20 cellular contexts compared by ENCODE assay signal in the genomic region with DNA sequence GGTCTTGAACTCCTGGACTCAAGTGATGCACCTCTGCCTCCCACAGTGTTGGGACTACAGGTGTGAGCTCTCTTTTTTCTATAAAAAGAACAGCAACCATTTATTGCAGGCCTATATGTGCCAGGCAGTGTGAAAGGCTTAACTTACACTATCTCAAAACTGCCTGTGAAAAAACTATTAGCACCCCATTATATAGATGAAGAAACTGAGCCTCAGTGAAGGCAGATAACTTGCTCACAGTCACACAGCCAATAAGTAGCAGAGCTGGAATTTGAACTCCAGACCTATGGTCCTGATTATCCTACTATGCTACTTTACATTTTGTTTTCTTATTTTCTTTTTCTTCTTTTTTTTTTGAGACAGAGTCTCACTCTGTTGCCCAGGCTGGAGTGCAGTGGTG. TPM values are rescaled to one million over a fixed set of nuclear protein-coding genes. Genes with fewer than 3 reads are reported as not detected.
A peak's percentile ranks its signal among the peaks of the same experiment; 100 is the strongest.
DNase-seq lines count a peak whose midpoint lies in the region; ATAC-seq and TF ChIP-seq lines count a peak whose summit lies in the region.
"Had no signal": no experiment of that assay in that cellular context is flagged by ENCODE, and none has a peak within 500 bp of the region (broad histone marks: within the 10 kb centered on the region; RNA-seq: fewer than 3 reads in every experiment).

No MANE protein-coding gene starts in this region.

- TF ChIP-seq CTCF in HCT116 (IDR thresholded peaks at IDR 0.05 in 2 of 3, conservative IDR thresholded peaks at IDR 0.05 in 1 of 3; ENCODE audit: borderline replicate concordance in 1 of 3, insufficient read depth in 1 of 3, low read depth in 2 of 3, low read length in 2 of 3) (no peak), PC-3 (conservative IDR thresholded peaks at IDR 0.05; ENCODE audit: low read depth, low read length) (no peak)

- no peak overlapping the region for H3K9ac ChIP-seq in HCT116 (ENCODE audit: low read length)
- H3K9ac ChIP-seq in PC-3 (ENCODE audit: low read length), result no peak overlapping the region
- H3K9ac ChIP-seq: BLaER1 treated with 17β-estradiol and CSF1 and Interleukin-3, amounts not matched to agents 10 nM and 100 nM had no signal

- H3K27me3 Mint-ChIP-seq in T-helper 17 cell, result no peaks in the 10 kb centered on the region
- H3K27me3 Mint-ChIP-seq: CD4-positive, alpha-beta T cell; CD8-positive, alpha-beta memory T cell had no signal

- peaks cover 3% of the 10 kb centered on the region for H3K36me3 Mint-ChIP-seq in T-helper 17 cell (ENCODE audit: low read depth)

- BruUV-seq in HCT116 (replicated peaks; lab: Mats Ljungman, UMichigan) (TSS peak; percentile 30), PC-3 (replicated peaks; lab: Mats Ljungman, UMichigan) (TSS peak; percentile 23)

- ATAC-seq in HCT116 (no peak), PC-3 (no peak), T-helper 17 cell (no peak)
- ATAC-seq: A549 had no signal

- no peak overlapping the region for H3K4me3 ChIP-seq in HCT116 (replicated peaks in 1 of 2; ENCODE audit: low read depth in 1 of 2, low read length in 2 of 2)
- H3K4me3 ChIP-seq in PC-3 (ENCODE audit: low read length), result no peak overlapping the region
- H3K4me3 ChIP-seq: A549; BLaER1 treated with 17β-estradiol and CSF1 and Interleukin-3, amounts not matched to agents 10 nM and 100 nM; HAP-1 had no signal

- RAD21 ChIA-PET in HCT116 (lab: Charles Lee; ENCODE audit: low non-redundant PET in 1 of 2, low total read pairs in 2 of 2, uncharacterized antibody in 2 of 2, unreplicated experiment in 2 of 2), result no interaction called here

- DNase-seq in HCT116 (ENCODE audit: low read depth, low spot score) (no peak), PC-3 (no peak), T-helper 17 cell (no peak), NCI-H2227 (lab: John Stamatoyannopoulos, UW; ENCODE audit: unreplicated experiment) (no peak), ureter (ENCODE audit: low spot score) (no peak)
- no peak for DNase-seq in activated CD4-positive, CD25-positive, alpha-beta regulatory T cell (lab: John Stamatoyannopoulos, UW)
- DNase-seq: 8988T; ACHN; AML-193; BE2C; CD4-positive, alpha-beta T cell; CD8-positive, alpha-beta memory T cell; DMS 273 treated with DMSO at 0.1 percent for 48 hours; DMS79; GF-D8; GOT3 had no signal

- H3K27ac ChIP-seq in HCT116 (ENCODE audit: low read depth, low read length), result no peak overlapping the region
- H3K27ac ChIP-seq in PC-3 (ENCODE audit: low read length), result no peak overlapping the region
- H3K27ac ChIP-seq: A549; BLaER1 treated with 17β-estradiol and CSF1 and Interleukin-3, amounts not matched to agents 10 nM and 100 nM had no signal

- H3K27me3 ChIP-seq in HCT116 (ENCODE audit: insufficient read depth, low read length) (no peaks in the 10 kb centered on the region), PC-3 (ENCODE audit: low read length) (no peaks in the 10 kb centered on the region)
- H3K27me3 ChIP-seq: BE2C; BLaER1 treated with 17β-estradiol and CSF1 and Interleukin-3, amounts not matched to agents 10 nM and 100 nM had no signal

- peaks cover 0 to 6% of the 10 kb centered on the region in 2 experiments; a peak in 1 of 4 replicates for H3K4me1 ChIP-seq in HCT116 (ENCODE audit: control insufficient read depth in 1 of 2, insufficient read depth in 2 of 2, low read length in 2 of 2)
- H3K4me1 ChIP-seq in PC-3 (ENCODE audit: insufficient read depth, low read length), result no peaks in the 10 kb centered on the region
- H3K4me1 ChIP-seq: A549, BE2C, HAP-1 had no signal

- CTCF ChIA-PET in HCT116 (lab: Charles Lee), result interaction anchor here (1.5 kb wide), 1 partner anchor 17 kb away, joined by 6 read pairs; no protein-coding TSS in a partner anchor
- CTCF ChIA-PET in PC-3 (lab: Charles Lee), result no interaction called here

- no peak overlapping the region for H3K4me3 Mint-ChIP-seq in T-helper 17 cell
- H3K4me3 Mint-ChIP-seq: CD14-positive monocyte; CD4-positive, alpha-beta T cell; CD8-positive, alpha-beta memory T cell had no signal

- no peaks in the 10 kb centered on the region for H3K9me2 ChIP-seq in HCT116 (ENCODE audit: insufficient read depth)
- H3K9me2 ChIP-seq in PC-3 (replicated peaks; ENCODE audit: low read length), result no peaks in the 10 kb centered on the region

- TF ChIP-seq POLR2A in HCT116 (IDR thresholded peaks at IDR 0.05; ENCODE audit: borderline replicate concordance, extremely low read depth, insufficient read depth, insufficient read length), result no peak

- TF ChIP-seq RAD21 in HCT116 (IDR thresholded peaks at IDR 0.05; ENCODE audit: low read depth), result no peak

- no peaks in the 10 kb centered on the region for H4K20me1 ChIP-seq in HCT116 (ENCODE audit: insufficient read depth)
- no peaks in the 10 kb centered on the region for H4K20me1 ChIP-seq in PC-3 (ENCODE audit: low read length)

- peak overlapping the region; percentile 60 for H3K27ac Mint-ChIP-seq in T-helper 17 cell
- H3K27ac Mint-ChIP-seq: CD4-positive, alpha-beta T cell had no signal

- H3F3A ChIP-seq in PC-3 (ENCODE audit: low read length, unreplicated experiment), result no peaks in the 10 kb centered on the region

- H3K9me3 ChIP-seq in HCT116 (ENCODE audit: control insufficient read depth in 1 of 2, insufficient read depth in 1 of 2, low read depth in 1 of 2, low read length in 2 of 2) (no peaks in the 10 kb centered on the region), PC-3 (ENCODE audit: low read length) (no peaks in the 10 kb centered on the region), T-helper 17 cell (ENCODE audit: control insufficient read depth, low read length, poor library complexity, severe bottlenecking) (no peaks in the 10 kb centered on the region)
- H3K9me3 ChIP-seq: A549; BE2C; BLaER1 treated with 17β-estradiol and CSF1 and Interleukin-3, amounts not matched to agents 10 nM and 100 nM; HAP-1 had no signal

- POLR2A ChIA-PET in HCT116 (lab: Charles Lee), result no interaction called here
- POLR2A ChIA-PET in PC-3 (lab: Charles Lee; ENCODE audit: unreplicated experiment), result no interaction called here

- H3K4me1 Mint-ChIP-seq in T-helper 17 cell, result peaks cover 18% of the 10 kb centered on the region

- H3K4me2 ChIP-seq in HCT116 (ENCODE audit: low read length) (no peak overlapping the region), PC-3 (ENCODE audit: low read length) (no peak overlapping the region)
- H3K4me2 ChIP-seq: A549; BLaER1 treated with 17β-estradiol and CSF1 and Interleukin-3, amounts not matched to agents 10 nM and 100 nM had no signal

- H3K79me2 ChIP-seq in HCT116 (ENCODE audit: insufficient read depth, low read length), result peaks cover 47% of the 10 kb centered on the region
- H3K79me2 ChIP-seq in PC-3 (ENCODE audit: low read length), result 0 out of 2 replicates have a peak, but pooled peaks cover 6% of the 10 kb centered on the region

- intact Hi-C loops in HCT116 (cut with micrococcal nuclease), result no loop called here
- intact Hi-C loops in PC-3 (cut with micrococcal nuclease), result no loop called here

- peaks cover 21 to 22% of the 10 kb centered on the region in 2 experiments for H3K36me3 ChIP-seq in HCT116 (ENCODE audit: control insufficient read depth in 1 of 2, insufficient read depth in 2 of 2, low read length in 2 of 2)
- peaks cover 10% of the 10 kb centered on the region; the same call in 1 of the 2 replicates for H3K36me3 ChIP-seq in PC-3 (ENCODE audit: low read depth, low read length)

- no peak overlapping the region for H2AFZ ChIP-seq in HCT116 (ENCODE audit: low read depth, low read length, poor library complexity, severe bottlenecking)
- H2AFZ ChIP-seq in PC-3 (ENCODE audit: low read length), result no peak overlapping the region

TF ChIP-seq in HCT116, 20 proteins besides CTCF, POLR2A, EP300 and RAD21 (continues in another document):
- TF ChIP-seq, protein P1, sequence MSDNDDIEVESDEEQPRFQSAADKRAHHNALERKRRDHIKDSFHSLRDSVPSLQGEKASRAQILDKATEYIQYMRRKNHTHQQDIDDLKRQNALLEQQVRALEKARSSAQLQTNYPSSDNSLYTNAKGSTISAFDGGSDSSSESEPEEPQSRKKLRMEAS (IDR thresholded peaks at IDR 0.05), result no peak
- no peak for TF ChIP-seq CEBPB (IDR thresholded peaks at IDR 0.05; ENCODE audit: low read depth)
- TF ChIP-seq POLR2AphosphoS5 (IDR thresholded peaks at IDR 0.05; ENCODE audit: low read depth, low read length), result no peak
- TF ChIP-seq, protein P2, sequence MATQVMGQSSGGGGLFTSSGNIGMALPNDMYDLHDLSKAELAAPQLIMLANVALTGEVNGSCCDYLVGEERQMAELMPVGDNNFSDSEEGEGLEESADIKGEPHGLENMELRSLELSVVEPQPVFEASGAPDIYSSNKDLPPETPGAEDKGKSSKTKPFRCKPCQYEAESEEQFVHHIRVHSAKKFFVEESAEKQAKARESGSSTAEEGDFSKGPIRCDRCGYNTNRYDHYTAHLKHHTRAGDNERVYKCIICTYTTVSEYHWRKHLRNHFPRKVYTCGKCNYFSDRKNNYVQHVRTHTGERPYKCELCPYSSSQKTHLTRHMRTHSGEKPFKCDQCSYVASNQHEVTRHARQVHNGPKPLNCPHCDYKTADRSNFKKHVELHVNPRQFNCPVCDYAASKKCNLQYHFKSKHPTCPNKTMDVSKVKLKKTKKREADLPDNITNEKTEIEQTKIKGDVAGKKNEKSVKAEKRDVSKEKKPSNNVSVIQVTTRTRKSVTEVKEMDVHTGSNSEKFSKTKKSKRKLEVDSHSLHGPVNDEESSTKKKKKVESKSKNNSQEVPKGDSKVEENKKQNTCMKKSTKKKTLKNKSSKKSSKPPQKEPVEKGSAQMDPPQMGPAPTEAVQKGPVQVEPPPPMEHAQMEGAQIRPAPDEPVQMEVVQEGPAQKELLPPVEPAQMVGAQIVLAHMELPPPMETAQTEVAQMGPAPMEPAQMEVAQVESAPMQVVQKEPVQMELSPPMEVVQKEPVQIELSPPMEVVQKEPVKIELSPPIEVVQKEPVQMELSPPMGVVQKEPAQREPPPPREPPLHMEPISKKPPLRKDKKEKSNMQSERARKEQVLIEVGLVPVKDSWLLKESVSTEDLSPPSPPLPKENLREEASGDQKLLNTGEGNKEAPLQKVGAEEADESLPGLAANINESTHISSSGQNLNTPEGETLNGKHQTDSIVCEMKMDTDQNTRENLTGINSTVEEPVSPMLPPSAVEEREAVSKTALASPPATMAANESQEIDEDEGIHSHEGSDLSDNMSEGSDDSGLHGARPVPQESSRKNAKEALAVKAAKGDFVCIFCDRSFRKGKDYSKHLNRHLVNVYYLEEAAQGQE (IDR thresholded peaks at IDR 0.05; ENCODE audit: low read depth), result no peak
- TF ChIP-seq SRF (IDR thresholded peaks at IDR 0.05; ENCODE audit: low read depth), result no peak
- TF ChIP-seq CBX3 (IDR thresholded peaks at IDR 0.05; ENCODE audit: low read depth), result no peak

RNA-seq across cellular contexts. Expression of a gene that starts 15.1 kb away (rescaled TPM):
- 103 TPM for total RNA-seq in HCT116 (2021; ENCODE audit: unreplicated experiment)
- 70.0 and 86.2 TPM in 2 replicates for polyA plus RNA-seq in HCT116 (2012)
- total RNA-seq in PC-3 (2014; rRNA removed), result 22.6 and 24.9 TPM in 2 replicates
- 100 to 1,000 TPM; 122 to 123 TPM for total RNA-seq in T-helper 17 cell
- 30.8 TPM for total RNA-seq in ureter

RNA-seq across cellular contexts. Expression of a gene that starts 22.2 kb away (rescaled TPM):
- 59.4 TPM for total RNA-seq in HCT116 (2021; ENCODE audit: unreplicated experiment)
- 22.0 and 22.9 TPM in 2 replicates for polyA plus RNA-seq in HCT116 (2012)
- 6.7 and 9.6 TPM in 2 replicates for total RNA-seq in PC-3 (2014; rRNA removed)
- total RNA-seq in T-helper 17 cell, result 100 to 1,000 TPM; 159 to 164 TPM
- total RNA-seq in ureter, result 98.3 TPM
